In genomic region chr6:170008386-170008785, GRCh38 we compare ENCODE assay signal across 17 cellular contexts.
A peak's percentile ranks its signal among the peaks of the same experiment; 100 is the strongest.
DNase-seq lines count a peak whose midpoint lies in the region; ATAC-seq and TF ChIP-seq lines count a peak whose summit lies in the region.
"Had no signal": no experiment of that assay in that cellular context is flagged by ENCODE, and none has a peak within 500 bp of the region (broad histone marks: within the 10 kb centered on the region; RNA-seq: fewer than 3 reads in every experiment).

No MANE protein-coding gene starts in this region.

- H3K79me2 ChIP-seq in neural progenitor cell (ENCODE audit: low read depth), result no peaks in the 10 kb centered on the region

- H3K4me3 ChIP-seq in HUES64 (ENCODE audit: low read length), result 0 out of 2 replicates have a peak overlapping the region, but pooled peaks have one; percentile 38
- no peak overlapping the region for H3K4me3 ChIP-seq in neural progenitor cell
- H3K4me3 ChIP-seq: GM12878 had no signal

- peak; percentile 7 for DNase-seq in activated CD8-positive, alpha-beta memory T cell treated with anti-CD3 and anti-CD28 coated beads, Interleukin-2, amount 10 ng/mL, durations not matched to agents 7 days and 5 days
- DNase-seq in neural progenitor cell (ENCODE audit: low spot score) (no peak), DMS79 (lab: John Stamatoyannopoulos, UW) (no peak), NCI-H1930 (lab: John Stamatoyannopoulos, UW) (no peak)
- DNase-seq: AML-193; CD4-positive, CD25-positive, alpha-beta regulatory T cell; GOT3; IMR-90; Kasumi-1; NCI-H345; Right ventricle myocardium superior had no signal

- H3K36me3 Mint-ChIP-seq in activated CD8-positive, alpha-beta memory T cell treated with anti-CD3 and anti-CD28 coated beads, Interleukin-2, amount 10 ng/mL, durations not matched to agents 7 days and 5 days, result peaks cover 10% of the 10 kb centered on the region
- H3K36me3 Mint-ChIP-seq in neural progenitor cell, result peaks cover 4% of the 10 kb centered on the region
- H3K36me3 Mint-ChIP-seq: CD4-positive, CD25-positive, alpha-beta regulatory T cell had no signal

- no peak for TF ChIP-seq CTCF in C4-2B (conservative IDR thresholded peaks at IDR 0.05)
- no peak for TF ChIP-seq CTCF in neural progenitor cell (IDR thresholded peaks at IDR 0.05)

- H3K4me3 Mint-ChIP-seq in activated CD8-positive, alpha-beta memory T cell treated with anti-CD3 and anti-CD28 coated beads, Interleukin-2, amount 10 ng/mL, durations not matched to agents 7 days and 5 days, result no peak overlapping the region
- peak overlapping the region; percentile 21 for H3K4me3 Mint-ChIP-seq in neural progenitor cell
- H3K4me3 Mint-ChIP-seq: CD4-positive, CD25-positive, alpha-beta regulatory T cell had no signal

- H4K20me1 ChIP-seq in neural progenitor cell (ENCODE audit: low read depth), result no peaks in the 10 kb centered on the region

- H3K9ac ChIP-seq in HUES64 (ENCODE audit: low read depth, low read length), result peak overlapping the region; percentile 56; the same call in 1 of the 2 replicates
- H3K9ac ChIP-seq in neural progenitor cell, result no peak overlapping the region
- H3K9ac ChIP-seq: SK-N-SH had no signal

- no peaks in the 10 kb centered on the region for H3K4me1 Mint-ChIP-seq in activated CD8-positive, alpha-beta memory T cell treated with anti-CD3 and anti-CD28 coated beads, Interleukin-2, amount 10 ng/mL, durations not matched to agents 7 days and 5 days
- H3K4me1 Mint-ChIP-seq in neural progenitor cell, result peaks cover 51% of the 10 kb centered on the region

- H3F3A ChIP-seq in neural progenitor cell (ENCODE audit: low read depth), result peaks cover 25% of the 10 kb centered on the region

- H3K27me3 ChIP-seq in HUES64 (ENCODE audit: insufficient read depth, low read length), result peaks cover 12% of the 10 kb centered on the region; the same call in 1 of the 2 replicates
- H3K27me3 ChIP-seq in neural progenitor cell, result no peaks in the 10 kb centered on the region

- H3K36me3 ChIP-seq in HUES64 (ENCODE audit: insufficient read depth, low read length) (no peaks in the 10 kb centered on the region), neural progenitor cell (no peaks in the 10 kb centered on the region)

- H3K27me3 Mint-ChIP-seq in activated CD8-positive, alpha-beta memory T cell treated with anti-CD3 and anti-CD28 coated beads, Interleukin-2, amount 10 ng/mL, durations not matched to agents 7 days and 5 days, result peaks cover 20% of the 10 kb centered on the region
- H3K27me3 Mint-ChIP-seq in neural progenitor cell (ENCODE audit: insufficient read depth, low read depth), result peaks cover 14% of the 10 kb centered on the region

- no peak overlapping the region for H2AFZ ChIP-seq in neural progenitor cell (replicated peaks)

- peaks cover 11% of the 10 kb centered on the region for H3K9me3 Mint-ChIP-seq in activated CD8-positive, alpha-beta memory T cell treated with anti-CD3 and anti-CD28 coated beads, Interleukin-2, amount 10 ng/mL, durations not matched to agents 7 days and 5 days (ENCODE audit: low read depth)
- peaks cover 22% of the 10 kb centered on the region for H3K9me3 Mint-ChIP-seq in neural progenitor cell

- no peak overlapping the region for H3K27ac Mint-ChIP-seq in activated CD8-positive, alpha-beta memory T cell treated with anti-CD3 and anti-CD28 coated beads, Interleukin-2, amount 10 ng/mL, durations not matched to agents 7 days and 5 days
- peak overlapping the region; percentile 93 for H3K27ac Mint-ChIP-seq in neural progenitor cell
- H3K27ac Mint-ChIP-seq: CD4-positive, CD25-positive, alpha-beta regulatory T cell had no signal

- no peak for ATAC-seq in activated CD8-positive, alpha-beta memory T cell treated with anti-CD3 and anti-CD28 coated beads, Interleukin-2, amount 10 ng/mL, durations not matched to agents 7 days and 5 days
- no peak for ATAC-seq in GM19395 (IDR thresholded peaks at IDR 0.05; ENCODE audit: unreplicated experiment)
- ATAC-seq: GM12878, Panc1 had no signal

- H3K4me2 ChIP-seq in neural progenitor cell, result peak overlapping the region; percentile 72
- H3K4me2 ChIP-seq: SK-N-SH had no signal

- H3K9me3 ChIP-seq in HUES64 (ENCODE audit: insufficient read depth, low read depth, low read length) (peaks cover 25% of the 10 kb centered on the region), neural progenitor cell (ENCODE audit: low read depth) (peaks cover 12% of the 10 kb centered on the region)
- H3K9me3 ChIP-seq: SK-N-SH had no signal

- H3K27ac ChIP-seq in C4-2B, result peak overlapping the region; percentile 5; the same call in 1 of the 2 replicates
- 0 out of 2 replicates have a peak overlapping the region, but pooled peaks have one; percentile 86 for H3K27ac ChIP-seq in HUES64 (ENCODE audit: low read depth, low read length)
- H3K27ac ChIP-seq in neural progenitor cell, result no peak overlapping the region

- 85% methylated on average over 11 of the region's 13 CpGs for WGBS in HUES64

- CTCF ChIA-PET in activated CD8-positive, alpha-beta memory T cell treated with anti-CD3 and anti-CD28 coated beads, Interleukin-2, amount 10 ng/mL, durations not matched to agents 7 days and 5 days (lab: Charles Lee), result no interaction called here

- H3K4me1 ChIP-seq in HUES64 (ENCODE audit: insufficient read depth, low read length) (peaks cover 39% of the 10 kb centered on the region), neural progenitor cell (peaks cover 39% of the 10 kb centered on the region)
